ENCODE assay signal across 12 cellular contexts in the genomic region with DNA sequence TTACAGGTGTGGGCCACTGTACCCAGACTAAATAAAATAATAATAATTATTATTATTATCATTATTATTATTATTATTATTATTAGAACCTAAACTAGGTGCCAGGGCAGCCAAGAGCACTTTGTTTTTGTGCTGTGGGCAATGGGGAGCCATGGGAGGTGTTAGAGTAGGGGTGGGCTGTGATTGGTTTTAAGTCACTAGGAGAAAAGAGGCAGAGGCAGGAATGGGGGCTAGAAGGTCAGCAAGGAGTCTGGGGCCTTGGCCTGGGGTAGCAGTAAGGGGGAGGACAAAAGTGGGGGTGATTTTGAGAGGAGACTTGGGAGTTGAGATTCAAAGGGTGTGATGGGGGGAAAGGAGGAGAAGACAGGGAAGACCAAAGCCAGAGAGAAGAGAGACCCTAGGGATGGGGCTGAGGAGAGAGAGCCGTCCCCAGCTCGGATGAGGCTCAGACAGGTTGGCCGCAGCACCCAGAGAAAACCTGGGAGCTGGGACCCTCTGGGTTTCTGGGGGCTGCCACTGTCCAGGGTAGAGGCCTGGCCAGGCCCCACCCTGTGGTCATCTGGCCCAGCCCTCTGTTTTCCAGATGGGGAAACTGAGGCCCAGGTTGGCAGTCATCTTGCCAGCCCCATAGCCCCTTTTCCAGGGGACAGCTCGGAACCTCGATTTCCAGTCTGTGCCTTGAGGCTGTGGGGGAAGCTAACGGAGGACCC. TPM values are rescaled to one million over a fixed set of nuclear protein-coding genes. Genes with fewer than 3 reads are reported as not detected.
DNase-seq lines count a peak whose midpoint lies in the region; ATAC-seq, FAIRE-seq and TF ChIP-seq lines count a peak whose summit lies in the region.
"Had no signal": no experiment of that assay in that cellular context is flagged by ENCODE, and none has a peak within 500 bp of the region (broad histone marks: within the 10 kb centered on the region; RNA-seq: fewer than 3 reads in every experiment).

No MANE protein-coding gene starts in this region.

- H3K36me3 ChIP-seq in RWPE2 (ENCODE audit: low read depth): peaks cover under 1% of the 10 kb centered on the region; the same call in 1 of the 2 replicates
- H3K36me3 ChIP-seq in kidney (ENCODE audit: control insufficient read depth in 1 of 2, insufficient read depth in 2 of 2, low read length in 2 of 2): no peaks in the 10 kb centered on the region

- ATAC-seq in CD4-positive, alpha-beta T cell (ENCODE audit: poor library complexity): no peak
- ATAC-seq in RWPE2 (ENCODE audit: low read depth) (no peak), left lobe of liver (no peak)
- ATAC-seq in stimulated activated naive B cell treated with anti-CD40 and anti-IgM and Interleukin-4, amounts not matched to agents 10 μg/mL and 1 μg/mL and 100 μg/mL, for 72 hours (replicated peaks): no peak

- no peaks in the 10 kb centered on the region for H3K9me3 Mint-ChIP-seq in CD4-positive, alpha-beta T cell
- peaks cover 5 to 7% of the 10 kb centered on the region in 2 donors for H3K9me3 Mint-ChIP-seq in stimulated activated naive B cell treated with anti-CD40 and anti-IgM and Interleukin-4, amounts not matched to agents 10 μg/mL and 1 μg/mL and 100 μg/mL, for 72 hours

- no peaks in the 10 kb centered on the region for H3K9me3 ChIP-seq in CD4-positive, alpha-beta T cell (ENCODE audit: control insufficient read depth, low read length)
- no peaks in the 10 kb centered on the region for H3K9me3 ChIP-seq in RWPE2 (ENCODE audit: severe bottlenecking)
- H3K9me3 ChIP-seq in kidney (ENCODE audit: control insufficient read depth in 1 of 2, low read length in 2 of 2): no peaks in the 10 kb centered on the region

- H3K4me1 ChIP-seq in RWPE2 (ENCODE audit: insufficient read depth, poor library complexity, severe bottlenecking) (peaks cover 14% of the 10 kb centered on the region), kidney (ENCODE audit: control insufficient read depth in 1 of 2, insufficient read depth in 1 of 2, low read depth in 1 of 2, low read length in 2 of 2) (peaks cover 9 to 22% of the 10 kb centered on the region in 2 donors)

- FAIRE-seq in kidney (lab: Jason Lieb, UNC): no peak
- FAIRE-seq: colon, islet of Langerhans had no signal

- peak overlapping the region; percentile 38 for H3K4me3 Mint-ChIP-seq in CD4-positive, alpha-beta T cell
- H3K4me3 Mint-ChIP-seq in stimulated activated naive B cell treated with anti-CD40 and anti-IgM and Interleukin-4, amounts not matched to agents 10 μg/mL and 1 μg/mL and 100 μg/mL, for 72 hours: peak overlapping the region in 1 of 2 donors; percentile 25

- H3K4me1 Mint-ChIP-seq in CD4-positive, alpha-beta T cell (ENCODE audit: low read depth): peaks cover 32% of the 10 kb centered on the region
- peaks cover 27 to 35% of the 10 kb centered on the region in 2 donors for H3K4me1 Mint-ChIP-seq in stimulated activated naive B cell treated with anti-CD40 and anti-IgM and Interleukin-4, amounts not matched to agents 10 μg/mL and 1 μg/mL and 100 μg/mL, for 72 hours

- no peak overlapping the region for H3K9ac ChIP-seq in kidney (ENCODE audit: low read length in 2 of 2)

- peak overlapping the region; percentile 90 for H3K27ac Mint-ChIP-seq in CD4-positive, alpha-beta T cell
- H3K27ac Mint-ChIP-seq in stimulated activated naive B cell treated with anti-CD40 and anti-IgM and Interleukin-4, amounts not matched to agents 10 μg/mL and 1 μg/mL and 100 μg/mL, for 72 hours: peak overlapping the region; percentile 7

- H3K27me3 Mint-ChIP-seq in CD4-positive, alpha-beta T cell: no peaks in the 10 kb centered on the region
- no peaks in the 10 kb centered on the region for H3K27me3 Mint-ChIP-seq in stimulated activated naive B cell treated with anti-CD40 and anti-IgM and Interleukin-4, amounts not matched to agents 10 μg/mL and 1 μg/mL and 100 μg/mL, for 72 hours

- POLR2A ChIA-PET in CD4-positive, alpha-beta T cell (lab: Charles Lee): interaction anchor here (1.1 to 3.1 kb wide), 5 partner anchors 8 to 19 kb away, joined by 5 to 31 read pairs (median 6); a partner anchor contains a TSS

- H3K27ac ChIP-seq in CD4-positive, alpha-beta T cell (ENCODE audit: low read depth, low read length): no peak overlapping the region
- H3K27ac ChIP-seq in RWPE2 (ENCODE audit: poor library complexity, severe bottlenecking) (peak overlapping the region; percentile 91), layer of hippocampus (ENCODE audit: low read depth, low read length) (peak overlapping the region; percentile 100), kidney (ENCODE audit: low read depth in 2 of 2, low read length in 2 of 2) (peak overlapping the region in 1 of 2 donors; percentile 94)

- intact Hi-C loops in CD4-positive, alpha-beta T cell (cut with DNase I, micrococcal nuclease): no loop called here
- intact Hi-C loops in kidney (cut with DNase I): no loop called here

- H3K36me3 Mint-ChIP-seq in CD4-positive, alpha-beta T cell (ENCODE audit: low read depth): peaks cover 13% of the 10 kb centered on the region
- H3K36me3 Mint-ChIP-seq in stimulated activated naive B cell treated with anti-CD40 and anti-IgM and Interleukin-4, amounts not matched to agents 10 μg/mL and 1 μg/mL and 100 μg/mL, for 72 hours: peaks cover 10 to 14% of the 10 kb centered on the region in 2 donors

- H3K27me3 ChIP-seq in CD4-positive, alpha-beta T cell (ENCODE audit: control insufficient read depth, insufficient read depth, low read length): no peaks in the 10 kb centered on the region
- no peaks in the 10 kb centered on the region for H3K27me3 ChIP-seq in RWPE2 (ENCODE audit: insufficient read depth, poor library complexity, severe bottlenecking)
- no peaks in the 10 kb centered on the region for H3K27me3 ChIP-seq in layer of hippocampus (ENCODE audit: control insufficient read depth, insufficient read depth, low read length)

- H3K4me3 ChIP-seq in RWPE2 (ENCODE audit: severe bottlenecking) (no peak overlapping the region), kidney (ENCODE audit: low read length in 2 of 2) (no peak overlapping the region)

- CTCF ChIA-PET in CD4-positive, alpha-beta T cell (lab: Charles Lee): interaction anchor here (0.5 kb wide), 1 partner anchor 14 kb away, joined by 4 read pairs; no protein-coding TSS in a partner anchor

- no peak for TF ChIP-seq CTCF in CD4-positive, alpha-beta T cell (IDR thresholded peaks at IDR 0.05)
- TF ChIP-seq CTCF in RWPE2 (IDR thresholded peaks at IDR 0.05; ENCODE audit: poor library complexity, severe bottlenecking) (no peak), kidney (IDR thresholded peaks at IDR 0.05; ENCODE audit: borderline replicate concordance, extremely low read depth, insufficient read depth) (no peak)

- no peak for DNase-seq in CD4-positive, alpha-beta T cell
- DNase-seq in RWPE2 (ENCODE audit: low spot score): no peak
- no peak for DNase-seq in stimulated activated naive B cell treated with anti-CD40 and anti-IgM and Interleukin-4, amounts not matched to agents 10 μg/mL and 1 μg/mL and 100 μg/mL, for 72 hours
- DNase-seq in left lobe of liver (ENCODE audit: low spot score): no peak
- DNase-seq in SKM-1 treated with dmso at 0.1 percent for 144 hours (lab: John Stamatoyannopoulos, UW; ENCODE audit: unreplicated experiment): no peak
- no peak for DNase-seq in kidney
- DNase-seq in NCI-H510A treated with DMSO at 0.1 percent for 48 hours (lab: John Stamatoyannopoulos, UW): no peak
- DNase-seq: foreskin fibroblast; NK-92 treated with Interleukin-12 subunit alpha and Interleukin-12 subunit beta, amount 100 ng/mL, for 24 hours had no signal

RNA-seq across cellular contexts. Expression of a gene that starts 17.8 kb away (rescaled TPM):
- 10 to 100 TPM; 44.4 to 44.9 TPM for total RNA-seq in CD4-positive, alpha-beta T cell
- total RNA-seq in left lobe of liver (25.9 TPM), kidney (70.3 TPM)
- polyA plus RNA-seq in kidney (ENCODE audit: insufficient read depth, low read depth, low replicate concordance): 57.0 TPM

RNA-seq across cellular contexts. Expression of a gene that starts 17.8 kb away (rescaled TPM):
- total RNA-seq in CD4-positive, alpha-beta T cell: 100 to 1,000 TPM; 325 to 347 TPM
- total RNA-seq in left lobe of liver (149 TPM), kidney (190 TPM)
- 67.2 TPM for polyA plus RNA-seq in kidney (ENCODE audit: insufficient read depth, low read depth, low replicate concordance)
